In the genomic region with DNA sequence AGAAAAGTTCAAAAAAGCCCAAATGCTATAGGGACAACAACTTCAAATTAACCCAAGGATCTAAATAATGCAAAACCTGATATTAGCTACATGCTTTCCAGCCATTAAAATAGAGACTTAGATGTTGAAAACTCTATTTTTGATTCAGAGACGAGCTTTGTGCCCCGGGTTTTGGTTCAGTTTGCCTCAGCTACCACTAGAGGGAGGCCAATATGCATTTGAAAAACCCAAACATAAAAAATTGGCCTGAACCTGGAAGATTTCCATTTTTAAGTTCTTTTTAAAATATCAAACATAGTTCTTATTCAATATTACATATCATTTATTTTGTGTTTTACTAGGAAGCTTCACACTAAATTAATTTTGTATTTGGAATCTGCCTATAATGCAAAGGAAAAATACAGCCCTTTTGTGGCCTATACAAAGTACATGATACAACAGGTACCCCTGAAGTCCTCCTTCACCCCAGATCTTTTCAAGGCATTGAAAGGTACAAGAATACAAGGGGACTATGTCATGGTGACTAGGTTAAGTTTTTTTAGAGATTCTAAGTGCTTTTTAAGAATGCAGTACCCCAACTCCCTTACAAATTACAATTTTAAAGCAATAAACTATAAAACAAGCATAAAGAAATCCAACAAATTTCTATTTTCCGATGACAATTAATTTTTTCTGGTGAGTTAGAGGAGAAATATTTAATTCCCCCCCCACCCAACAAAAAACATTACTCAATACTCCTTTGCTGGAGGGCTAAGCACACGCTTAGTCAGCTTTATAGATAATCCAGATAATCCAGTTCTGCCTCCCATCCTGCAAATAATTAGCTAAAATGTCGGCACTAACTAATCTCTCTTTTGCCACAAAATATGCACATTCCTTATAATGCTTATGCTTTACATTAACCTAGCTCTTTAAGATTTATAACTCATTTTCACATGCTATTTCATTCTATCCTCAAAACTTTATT, we compare ENCODE assay signal across 8 cellular contexts.
DNase-seq lines count a peak whose midpoint lies in the region; ATAC-seq and TF ChIP-seq lines count a peak whose summit lies in the region.

No MANE protein-coding gene starts in this region.

- DNase-seq in Ammon's horn (ENCODE audit: low spot score) (peak; percentile 63), GM12865 (ENCODE audit: low read depth) (peak; percentile 58), NCI-H345 (lab: John Stamatoyannopoulos, UW) (peak; percentile 31), hepatic stellate cell (ENCODE audit: low spot score) (peak; percentile 35)
- peak; percentile 6 for DNase-seq in activated naive CD8-positive, alpha-beta T cell treated with anti-CD3 and anti-CD28 coated beads for 36 hours
- DNase-seq in stimulated activated CD4-positive, alpha-beta T cell treated with anti-CD3 and anti-CD28 coated beads, Interleukin-4, amount 100 ng/mL, for 24 hours: peak; percentile 22

- H3K36me3 Mint-ChIP-seq in activated naive CD8-positive, alpha-beta T cell treated with anti-CD3 and anti-CD28 coated beads for 36 hours: no peaks in the 10 kb centered on the region

- no peaks in the 10 kb centered on the region for H3K4me1 Mint-ChIP-seq in activated naive CD8-positive, alpha-beta T cell treated with anti-CD3 and anti-CD28 coated beads for 36 hours

- H3K4me3 ChIP-seq in GM12865 (ENCODE audit: low read depth, low read length): no peak overlapping the region

- peaks cover 4% of the 10 kb centered on the region for H3K27me3 Mint-ChIP-seq in activated naive CD8-positive, alpha-beta T cell treated with anti-CD3 and anti-CD28 coated beads for 36 hours

- H3K9me3 Mint-ChIP-seq in activated naive CD8-positive, alpha-beta T cell treated with anti-CD3 and anti-CD28 coated beads for 36 hours: no peaks in the 10 kb centered on the region

- H3K4me3 Mint-ChIP-seq in activated naive CD8-positive, alpha-beta T cell treated with anti-CD3 and anti-CD28 coated beads for 36 hours: no peak overlapping the region

- no peak overlapping the region for H3K27ac Mint-ChIP-seq in activated naive CD8-positive, alpha-beta T cell treated with anti-CD3 and anti-CD28 coated beads for 36 hours

- TF ChIP-seq CTCF in GM12865 (IDR thresholded peaks at IDR 0.05; ENCODE audit: insufficient read depth, low read depth, low read length, missing control alignments): peak; percentile 79

- ATAC-seq in GM18861 (IDR thresholded peaks at IDR 0.05; ENCODE audit: unreplicated experiment) (no peak), GM18858 (IDR thresholded peaks at IDR 0.05; ENCODE audit: unreplicated experiment) (no peak)

Comparison
In these comparisons a context has a peak if more than half of its experiments do, and no peak if none do; other contexts are left out.
1. DNase-seq: peak in every context shown above with its lines; median percentile 63 in Ammon's horn; 58 in GM12865; 35 in hepatic stellate cell; 31 in NCI-H345; 22 in stimulated activated CD4-positive, alpha-beta T cell treated with anti-CD3 and anti-CD28 coated beads, Interleukin-4, amount 100 ng/mL, for 24 hours; 6 in activated naive CD8-positive, alpha-beta T cell treated with anti-CD3 and anti-CD28 coated beads for 36 hours.